ENCODE assay signal across 14 cellular contexts in the genomic region with DNA sequence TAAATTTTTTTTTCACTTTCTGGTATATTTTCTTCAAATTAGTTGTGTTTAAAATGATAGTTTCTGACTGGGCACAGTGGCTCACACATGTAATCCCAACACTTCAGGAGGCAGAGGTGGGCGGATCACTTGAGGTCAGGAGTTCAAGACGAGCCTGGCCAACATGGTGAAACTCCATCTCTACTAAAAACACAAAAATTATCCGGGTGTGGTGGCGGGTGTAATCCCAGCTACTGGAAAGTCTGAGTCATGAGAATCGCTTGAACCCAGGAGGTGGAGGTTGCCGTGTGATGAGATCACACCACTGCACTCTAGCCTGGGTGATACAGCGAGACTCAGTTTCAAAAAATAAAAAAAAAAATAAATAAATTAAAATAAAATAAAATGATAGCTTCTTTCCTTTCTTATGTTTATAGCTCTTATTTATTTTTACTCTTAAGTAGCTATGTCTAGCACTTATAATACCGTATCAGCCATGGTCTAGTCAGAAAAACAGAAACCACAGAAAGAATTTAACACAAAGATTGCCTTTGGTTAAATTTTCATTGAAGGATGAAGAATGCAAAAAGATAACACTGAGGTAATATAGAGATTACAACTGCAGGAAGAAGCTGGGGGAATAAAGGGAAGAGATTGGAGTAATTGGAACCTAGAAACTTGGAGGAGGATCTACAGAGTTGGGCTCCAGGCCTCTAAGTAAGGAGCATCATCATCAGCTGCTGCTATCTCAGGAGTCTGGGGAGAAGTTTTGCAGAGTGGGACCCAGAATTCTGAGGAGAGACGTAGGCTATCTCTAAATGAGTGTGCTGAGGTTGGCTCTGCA. TPM values are rescaled to one million over a fixed set of nuclear protein-coding genes. Genes with fewer than 3 reads are reported as not detected.
DNase-seq lines count a peak whose midpoint lies in the region; ATAC-seq and TF ChIP-seq lines count a peak whose summit lies in the region.
"Had no signal": no experiment of that assay in that cellular context is flagged by ENCODE, and none has a peak within 500 bp of the region (broad histone marks: within the 10 kb centered on the region; RNA-seq: fewer than 3 reads in every experiment).

No MANE protein-coding gene starts in this region.

- no peak overlapping the region for H3K4me3 ChIP-seq in fibroblast of the aortic adventitia (ENCODE audit: low read depth, low read length)
- H3K4me3 ChIP-seq: dorsolateral prefrontal cortex, thyroid gland had no signal

- TF ChIP-seq CTCF in fibroblast of the aortic adventitia (IDR thresholded peaks at IDR 0.05; ENCODE audit: insufficient read depth, low read length) (no peak), nephron progenitor cell (IDR thresholded peaks at IDR 0.05) (no peak)

- peaks cover 16% of the 10 kb centered on the region for H3K27me3 Mint-ChIP-seq in stimulated activated memory B cell treated with anti-CD40 and anti-IgM and Interleukin-4, amounts not matched to agents 10 μg/mL and 1 μg/mL and 100 μg/mL, for 72 hours
- peaks cover 13% of the 10 kb centered on the region for H3K27me3 Mint-ChIP-seq in nephron progenitor cell (ENCODE audit: low read depth, poor library complexity)

- H3K36me3 Mint-ChIP-seq in stimulated activated memory B cell treated with anti-CD40 and anti-IgM and Interleukin-4, amounts not matched to agents 10 μg/mL and 1 μg/mL and 100 μg/mL, for 72 hours: no peaks in the 10 kb centered on the region
- no peaks in the 10 kb centered on the region for H3K36me3 Mint-ChIP-seq in nephron progenitor cell (ENCODE audit: low read depth)

- H3K4me1 Mint-ChIP-seq in stimulated activated memory B cell treated with anti-CD40 and anti-IgM and Interleukin-4, amounts not matched to agents 10 μg/mL and 1 μg/mL and 100 μg/mL, for 72 hours: no peaks in the 10 kb centered on the region
- H3K4me1 Mint-ChIP-seq in nephron progenitor cell: peaks cover 16% of the 10 kb centered on the region

- H3K9me3 Mint-ChIP-seq in stimulated activated memory B cell treated with anti-CD40 and anti-IgM and Interleukin-4, amounts not matched to agents 10 μg/mL and 1 μg/mL and 100 μg/mL, for 72 hours: peaks cover 8% of the 10 kb centered on the region
- H3K9me3 Mint-ChIP-seq in nephron progenitor cell: peaks cover 24% of the 10 kb centered on the region

- H3K27ac Mint-ChIP-seq in stimulated activated memory B cell treated with anti-CD40 and anti-IgM and Interleukin-4, amounts not matched to agents 10 μg/mL and 1 μg/mL and 100 μg/mL, for 72 hours: no peak overlapping the region
- no peak overlapping the region for H3K27ac Mint-ChIP-seq in nephron progenitor cell
- H3K27ac Mint-ChIP-seq: activated naive CD4-positive, alpha-beta T cell treated with anti-CD3 and anti-CD28 coated beads for 36 hours had no signal

- ATAC-seq in stimulated activated memory B cell treated with anti-CD40 and anti-IgM and Interleukin-4, amounts not matched to agents 10 μg/mL and 1 μg/mL and 100 μg/mL, for 72 hours: no peak
- no peak for ATAC-seq in HG03469 (IDR thresholded peaks at IDR 0.05; ENCODE audit: unreplicated experiment)
- ATAC-seq in HG03108 (IDR thresholded peaks at IDR 0.05; ENCODE audit: unreplicated experiment): no peak

- DNase-seq in stimulated activated CD4-positive, alpha-beta T cell treated with anti-CD3 and anti-CD28 coated beads, Interleukin-1b, Interleukin-23, amount 100 ng/mL, for 48 hours: peak; percentile 1
- DNase-seq in stimulated activated CD4-positive, alpha-beta T cell treated with anti-CD3 and anti-CD28 coated beads, Interleukin-4, amount 100 ng/mL, for 1 hour: no peak
- DNase-seq in amniotic epithelial cell (ENCODE audit: low read depth) (peak; percentile 96), fibroblast of the aortic adventitia (ENCODE audit: low read depth) (peak; percentile 66), nephron progenitor cell (no peak)
- DNase-seq: activated naive CD4-positive, alpha-beta T cell treated with anti-CD3 and anti-CD28 coated beads for 36 hours; dorsolateral prefrontal cortex; hippocampal formation; NCI-H1436; NK-92 treated with Interleukin-12 subunit alpha and Interleukin-12 subunit beta, amount 100 ng/mL, for 24 hours; thyroid gland had no signal

- H3K4me3 Mint-ChIP-seq in stimulated activated memory B cell treated with anti-CD40 and anti-IgM and Interleukin-4, amounts not matched to agents 10 μg/mL and 1 μg/mL and 100 μg/mL, for 72 hours: no peak overlapping the region
- no peak overlapping the region for H3K4me3 Mint-ChIP-seq in nephron progenitor cell
- H3K4me3 Mint-ChIP-seq: activated naive CD4-positive, alpha-beta T cell treated with anti-CD3 and anti-CD28 coated beads for 36 hours had no signal

RNA-seq across cellular contexts. Expression of a gene that starts 54.7 kb away (rescaled TPM):
- 18.1 and 37.1 TPM in 2 replicates for total RNA-seq in fibroblast of the aortic adventitia (ENCODE audit: low replicate concordance)

Comparison
In these comparisons a context has a peak if more than half of its experiments do, and no peak if none do; other contexts are left out.
1. DNase-seq: peak in stimulated activated CD4-positive, alpha-beta T cell treated with anti-CD3 and anti-CD28 coated beads, Interleukin-1b, Interleukin-23, amount 100 ng/mL, for 48 hours (single experiment), amniotic epithelial cell (single experiment) and fibroblast of the aortic adventitia (single experiment); none in stimulated activated CD4-positive, alpha-beta T cell treated with anti-CD3 and anti-CD28 coated beads, Interleukin-4, amount 100 ng/mL, for 1 hour (single experiment) and nephron progenitor cell (single experiment).